In the genomic region with DNA sequence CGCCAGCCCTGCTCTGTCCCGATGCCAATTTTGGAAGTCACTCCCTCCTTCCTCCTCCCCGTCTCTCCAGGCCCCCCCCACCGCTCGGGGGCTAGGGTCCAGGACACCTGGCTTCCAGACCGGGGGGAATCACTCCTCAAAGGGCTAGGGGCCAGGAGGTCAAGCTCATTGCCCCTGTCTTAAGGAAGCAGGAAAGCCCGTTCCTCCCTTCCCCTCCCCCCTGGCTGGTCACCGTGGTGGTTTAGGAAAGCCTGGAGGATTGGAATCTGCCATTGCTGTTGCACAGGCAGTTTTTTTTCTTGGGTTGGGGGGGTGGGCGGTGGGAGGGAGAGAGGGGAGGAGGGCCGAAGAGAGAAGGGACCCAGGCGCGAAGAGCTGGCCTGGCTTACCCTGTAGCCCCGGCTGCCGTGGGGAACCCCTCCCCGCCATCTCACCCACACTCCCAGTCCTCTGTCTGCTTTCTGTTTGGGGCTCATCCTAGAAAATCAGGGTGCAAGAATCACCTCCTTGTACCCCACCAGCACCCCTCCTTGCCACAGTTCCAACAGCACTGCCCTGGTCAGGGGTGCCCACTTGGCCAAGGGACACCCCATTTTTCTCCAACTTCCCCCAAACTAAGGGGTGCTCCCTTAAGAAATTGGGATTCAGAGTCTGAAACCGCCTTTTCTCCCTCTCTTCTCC, we compare ENCODE assay signal across 1 cellular context.
TF ChIP-seq lines count a peak whose summit lies in the region.

No MANE protein-coding gene starts in this region.

TF ChIP-seq in HEK293, 187 proteins besides CTCF, POLR2A, EP300 and RAD21 (continued from another document):
- TF ChIP-seq ZNF324 (tag by site-specific recombination; IDR thresholded peaks at IDR 0.05) (0 out of 2 replicates have a peak, but pooled peaks have one; percentile 32), ZNF366 (tag by site-specific recombination; conservative IDR thresholded peaks at IDR 0.05) (peak; percentile 78; the same call in 1 of the 2 replicates), ZNF549 (tag by site-specific recombination; IDR thresholded peaks at IDR 0.05) (no peak), ZNF701 (tag by site-specific recombination; IDR thresholded peaks at IDR 0.05) (no peak), ZSCAN23 (tag by site-specific recombination; IDR thresholded peaks at IDR 0.05) (no peak), ZNF121 (tag by site-specific recombination; IDR thresholded peaks at IDR 0.05) (no peak), ZNF311 (tag by site-specific recombination; IDR thresholded peaks at IDR 0.05; ENCODE audit: borderline replicate concordance) (no peak), SP2 (tag by site-specific recombination; IDR thresholded peaks at IDR 0.05) (peak; percentile 49), BCL11A (tag by site-specific recombination; IDR thresholded peaks at IDR 0.05; ENCODE audit: low read depth) (no peak), GLI2 (tag by site-specific recombination; IDR thresholded peaks at IDR 0.05; ENCODE audit: borderline replicate concordance, low read depth) (no peak), ZBTB21 (tag by site-specific recombination; IDR thresholded peaks at IDR 0.05) (no peak), SCRT2 (tag by site-specific recombination; IDR thresholded peaks at IDR 0.05) (0 out of 2 replicates have a peak, but pooled peaks have one; percentile 22)
- TF ChIP-seq, protein P1, sequence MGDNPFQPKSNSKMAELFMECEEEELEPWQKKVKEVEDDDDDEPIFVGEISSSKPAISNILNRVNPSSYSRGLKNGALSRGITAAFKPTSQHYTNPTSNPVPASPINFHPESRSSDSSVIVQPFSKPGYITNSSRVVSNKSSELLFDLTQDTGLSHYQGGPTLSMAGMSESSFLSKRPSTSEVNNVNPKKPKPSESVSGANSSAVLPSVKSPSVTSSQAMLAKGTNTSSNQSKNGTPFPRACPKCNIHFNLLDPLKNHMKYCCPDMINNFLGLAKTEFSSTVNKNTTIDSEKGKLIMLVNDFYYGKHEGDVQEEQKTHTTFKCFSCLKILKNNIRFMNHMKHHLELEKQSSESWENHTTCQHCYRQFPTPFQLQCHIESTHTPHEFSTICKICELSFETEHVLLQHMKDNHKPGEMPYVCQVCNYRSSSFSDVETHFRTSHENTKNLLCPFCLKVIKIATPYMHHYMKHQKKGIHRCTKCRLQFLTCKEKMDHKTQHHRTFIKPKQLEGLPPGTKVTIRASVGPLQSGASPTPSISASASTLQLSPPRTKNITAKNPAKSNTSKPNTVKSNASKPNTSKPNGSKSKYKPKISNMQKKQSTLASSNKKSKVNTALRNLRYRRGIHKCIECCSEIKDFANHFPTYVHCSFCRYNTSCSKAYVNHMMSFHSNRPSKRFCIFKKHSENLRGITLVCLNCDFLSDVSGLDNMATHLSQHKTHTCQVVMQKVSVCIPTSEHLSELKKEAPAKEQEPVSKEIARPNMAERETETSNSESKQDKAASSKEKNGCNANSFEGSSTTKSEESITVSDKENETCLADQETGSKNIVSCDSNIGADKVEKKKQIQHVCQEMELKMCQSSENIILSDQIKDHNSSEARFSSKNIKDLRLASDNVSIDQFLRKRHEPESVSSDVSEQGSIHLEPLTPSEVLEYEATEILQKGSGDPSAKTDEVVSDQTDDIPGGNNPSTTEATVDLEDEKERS (tag by site-specific recombination; IDR thresholded peaks at IDR 0.05) = no peak
- TF ChIP-seq, protein P2, sequence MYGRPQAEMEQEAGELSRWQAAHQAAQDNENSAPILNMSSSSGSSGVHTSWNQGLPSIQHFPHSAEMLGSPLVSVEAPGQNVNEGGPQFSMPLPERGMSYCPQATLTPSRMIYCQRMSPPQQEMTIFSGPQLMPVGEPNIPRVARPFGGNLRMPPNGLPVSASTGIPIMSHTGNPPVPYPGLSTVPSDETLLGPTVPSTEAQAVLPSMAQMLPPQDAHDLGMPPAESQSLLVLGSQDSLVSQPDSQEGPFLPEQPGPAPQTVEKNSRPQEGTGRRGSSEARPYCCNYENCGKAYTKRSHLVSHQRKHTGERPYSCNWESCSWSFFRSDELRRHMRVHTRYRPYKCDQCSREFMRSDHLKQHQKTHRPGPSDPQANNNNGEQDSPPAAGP (tag by site-specific recombination; IDR thresholded peaks at IDR 0.05) = 0 out of 2 replicates have a peak, but pooled peaks have one; percentile 22
- TF ChIP-seq, protein P3, sequence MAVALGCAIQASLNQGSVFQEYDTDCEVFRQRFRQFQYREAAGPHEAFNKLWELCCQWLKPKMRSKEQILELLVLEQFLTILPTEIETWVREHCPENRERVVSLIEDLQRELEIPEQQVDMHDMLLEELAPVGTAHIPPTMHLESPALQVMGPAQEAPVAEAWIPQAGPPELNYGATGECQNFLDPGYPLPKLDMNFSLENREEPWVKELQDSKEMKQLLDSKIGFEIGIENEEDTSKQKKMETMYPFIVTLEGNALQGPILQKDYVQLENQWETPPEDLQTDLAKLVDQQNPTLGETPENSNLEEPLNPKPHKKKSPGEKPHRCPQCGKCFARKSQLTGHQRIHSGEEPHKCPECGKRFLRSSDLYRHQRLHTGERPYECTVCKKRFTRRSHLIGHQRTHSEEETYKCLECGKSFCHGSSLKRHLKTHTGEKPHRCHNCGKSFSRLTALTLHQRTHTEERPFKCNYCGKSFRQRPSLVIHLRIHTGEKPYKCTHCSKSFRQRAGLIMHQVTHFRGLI (tag by site-specific recombination; IDR thresholded peaks at IDR 0.05) = no peak
